In the genomic region with DNA sequence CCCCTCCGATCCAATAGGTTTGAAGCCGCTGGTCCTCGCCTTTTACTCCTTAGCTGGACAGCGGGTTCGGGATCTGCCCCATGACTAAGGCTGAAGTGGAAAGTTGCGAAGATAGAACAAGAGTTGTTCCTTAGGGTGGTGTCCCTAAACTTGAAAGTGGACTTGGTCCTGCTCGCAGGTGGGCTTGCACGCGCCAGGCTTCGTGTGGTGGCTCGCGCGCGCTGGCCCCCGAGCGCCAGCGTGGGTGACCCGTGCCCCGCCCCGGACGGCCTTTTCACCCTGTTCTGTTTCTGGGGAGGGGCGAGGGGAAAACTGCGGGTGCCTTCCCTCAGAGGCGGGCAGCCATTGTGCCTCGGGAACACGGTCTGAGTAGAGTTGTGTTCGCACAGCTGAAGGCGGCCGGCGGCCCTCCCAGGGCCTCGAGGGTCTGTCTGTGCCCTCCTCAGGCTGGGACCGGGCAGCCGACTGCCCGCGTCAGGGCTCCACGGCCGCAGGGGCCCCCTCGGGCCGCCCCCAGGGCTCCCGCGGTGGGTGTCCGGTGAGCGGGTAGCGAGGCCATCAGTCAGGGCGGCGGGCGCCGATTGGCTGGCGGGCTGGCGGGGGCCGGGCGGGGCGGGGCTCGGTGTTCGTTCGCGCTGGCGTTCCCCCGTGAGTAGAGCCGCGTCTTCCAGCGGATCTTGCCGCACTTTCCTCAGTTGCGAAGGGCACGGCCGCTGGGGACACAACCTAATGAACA, we compare ENCODE assay signal across 8 cellular contexts. TPM values are rescaled to one million over a fixed set of nuclear protein-coding genes. Genes with fewer than 3 reads are reported as not detected.
DNase-seq lines count a peak whose midpoint lies in the region; ATAC-seq and TF ChIP-seq lines count a peak whose summit lies in the region.

No MANE protein-coding gene starts in this region.

- H3K27me3 ChIP-seq in iPS-20b (ENCODE audit: insufficient read depth, low read length) (no peaks in the 10 kb centered on the region; the same call in 1 of the 2 replicates), skeletal muscle tissue (ENCODE audit: control insufficient read depth in 3 of 3, insufficient read depth in 3 of 3, low read length in 3 of 3) (no peaks in the 10 kb centered on the region)

- H3K36me3 ChIP-seq in iPS-20b (ENCODE audit: insufficient read depth, low read depth, low read length), result no peaks in the 10 kb centered on the region
- H3K36me3 ChIP-seq in skeletal muscle tissue (ENCODE audit: control insufficient read depth in 3 of 3, insufficient read depth in 3 of 3, low read length in 3 of 3), result no peaks in the 10 kb centered on the region

- H3K4me3 ChIP-seq in iPS-20b (ENCODE audit: low read length), result peak overlapping the region; percentile 76
- H3K4me3 ChIP-seq in skeletal muscle tissue (ENCODE audit: low read length in 3 of 3), result peak overlapping the region; percentile 77 to 85 (median 83)

- no peak for TF ChIP-seq CTCF in VCaP (conservative IDR thresholded peaks at IDR 0.05)

- DNase-seq in NCI-H146 (lab: John Stamatoyannopoulos, UW), result peak; percentile 86
- peak; percentile 82 to 91 for DNase-seq in T47D (ENCODE audit: low read depth in 1 of 2, low spot score in 1 of 2)
- no peak for DNase-seq in SK-N-DZ (ENCODE audit: low spot score)

- H3K9ac ChIP-seq in iPS-20b (ENCODE audit: low read depth, low read length) (peak overlapping the region; percentile 81), skeletal muscle tissue (ENCODE audit: low read depth in 1 of 3, low read length in 3 of 3) (peak overlapping the region; percentile 88 to 97 (median 90))

- no peaks in the 10 kb centered on the region for H3K9me3 ChIP-seq in iPS-20b (ENCODE audit: insufficient read depth, low read depth, low read length)
- H3K9me3 ChIP-seq in skeletal muscle tissue (ENCODE audit: control insufficient read depth in 3 of 3, low read length in 3 of 3), result no peaks in the 10 kb centered on the region

- H3K27ac ChIP-seq in VCaP (peak overlapping the region; percentile 68), iPS-20b (ENCODE audit: low read length) (no peak overlapping the region), skeletal muscle tissue (ENCODE audit: low read depth, low read length) (peak overlapping the region; percentile 97)

- ATAC-seq in GM18498 (IDR thresholded peaks at IDR 0.05; ENCODE audit: unreplicated experiment) (peak; percentile 69), HG02678 (IDR thresholded peaks at IDR 0.05; ENCODE audit: unreplicated experiment) (peak; percentile 60)

- in situ Hi-C loops in T47D (cut with HindIII; ENCODE audit: low pct_unique_long_range_greater_than_20kb, low sequenced_read_pairs), result no loop called here

- H3K4me1 ChIP-seq in iPS-20b (ENCODE audit: insufficient read depth, low read length), result peaks cover 46% of the 10 kb centered on the region
- peaks cover 47 to 56% (median 53%) of the 10 kb centered on the region in 3 donors for H3K4me1 ChIP-seq in skeletal muscle tissue (ENCODE audit: control insufficient read depth in 3 of 3, insufficient read depth in 3 of 3, low read length in 3 of 3)

RNA-seq across cellular contexts. Expression of a gene that starts 33.0 kb away (rescaled TPM):
- total RNA-seq in skeletal muscle tissue, result 22.4 TPM
- 0.13 TPM in 1 of 2 replicates, not detected in the other for polyA plus RNA-seq in SK-N-DZ (2014; cell fraction: cytosol; rRNA removed)
- not detected in 2 replicates for polyA plus RNA-seq in SK-N-DZ (2014; cell fraction: nucleus; rRNA removed)
